Comparison of ENCODE assay signal across 8 cellular contexts in genomic region chr13:104841110-104841509, GRCh38.
"Had no signal": no experiment of that assay in that cellular context is flagged by ENCODE, and none has a peak within 500 bp of the region (broad histone marks: within the 10 kb centered on the region; RNA-seq: fewer than 3 reads in every experiment).

No MANE protein-coding gene starts in this region.

- H3K4me2 ChIP-seq: KMS-11 had no signal

- ATAC-seq: HepG2, K562 had no signal

- H3K4me1 Mint-ChIP-seq: IgD-negative memory B cell had no signal

- H3K36me3 Mint-ChIP-seq: IgD-negative memory B cell had no signal

- H3K9ac ChIP-seq: KMS-11 had no signal

- DNase-seq: IMR-90, KBM-7, KG1 had no signal

- H3K27ac ChIP-seq: HL-60, KMS-11 had no signal

- H3K4me3 ChIP-seq: K562 had no signal

- H3K27ac Mint-ChIP-seq: IgD-negative memory B cell had no signal

- H3K4me3 Mint-ChIP-seq: IgD-negative memory B cell had no signal
